8 cellular contexts compared by ENCODE assay signal in the genomic region with DNA sequence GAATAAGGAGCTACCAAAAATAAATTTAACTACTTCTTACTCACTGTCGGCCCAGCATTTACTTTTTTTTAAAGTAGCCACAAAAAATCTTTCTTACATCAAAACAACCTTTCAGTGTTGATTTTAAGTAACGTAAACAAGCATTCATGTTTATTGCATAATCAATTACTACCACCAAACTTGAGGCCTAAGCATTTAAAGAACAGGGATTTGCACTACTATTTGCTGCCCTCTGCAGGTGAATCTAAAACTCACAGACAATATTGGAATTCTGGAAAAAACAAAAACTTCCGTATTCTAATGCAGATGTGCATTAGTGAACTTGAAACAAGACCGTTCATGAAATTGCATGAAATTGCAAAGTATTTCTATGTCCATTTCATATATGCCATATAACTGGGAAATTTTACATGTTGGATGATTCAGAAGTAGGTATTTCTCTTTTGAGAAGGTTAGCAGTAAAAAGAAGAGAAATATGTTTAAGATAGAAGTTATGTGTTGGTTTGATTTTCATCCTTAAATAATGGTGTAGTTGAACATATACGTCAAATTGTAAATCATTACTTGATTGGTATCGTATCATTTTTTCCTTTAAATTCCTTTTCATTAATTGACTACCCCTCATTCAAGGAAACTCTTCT. TPM values are rescaled to one million over a fixed set of nuclear protein-coding genes. Genes with fewer than 3 reads are reported as not detected.
DNase-seq lines count a peak whose midpoint lies in the region; ATAC-seq and TF ChIP-seq lines count a peak whose summit lies in the region.

No MANE protein-coding gene starts in this region.

- no peaks in the 10 kb centered on the region for H3K4me1 ChIP-seq in PC-9 (replicated peaks; ENCODE audit: insufficient read depth)
- no peaks in the 10 kb centered on the region for H3K4me1 ChIP-seq in neuronal stem cell (ENCODE audit: control insufficient read depth in 2 of 2, insufficient read depth in 1 of 2, low read depth in 1 of 2, low read length in 2 of 2)

- POLR2A ChIA-PET in PC-9 (lab: Charles Lee; ENCODE audit: unreplicated experiment): no interaction called here

- H2AK5ac ChIP-seq in neuronal stem cell (ENCODE audit: low read depth, low read length): no peak overlapping the region

- no peaks in the 10 kb centered on the region for H3K9me3 Mint-ChIP-seq in stimulated activated memory B cell treated with anti-CD40 and anti-IgM and Interleukin-4, amounts not matched to agents 10 μg/mL and 1 μg/mL and 100 μg/mL, for 72 hours

- DNase-seq in NCI-H446 (lab: John Stamatoyannopoulos, UW): peak; percentile 8 to 52
- no peak for DNase-seq in NCI-H446 treated with DMSO at 0.1 percent for 48 hours (lab: John Stamatoyannopoulos, UW)
- DNase-seq in HFF-Myc (ENCODE audit: extremely low read depth, low read depth): peak; percentile 25
- DNase-seq in PC-9: peak in 1 of 2 experiments; percentile 45
- peak; percentile 5 for DNase-seq in epithelial cell of prostate (ENCODE audit: low read depth, low spot score)
- DNase-seq in neuronal stem cell (ENCODE audit: low spot score): peak; percentile 41
- DNase-seq in activated effector memory CD4-positive, alpha-beta T cell treated with anti-CD3 and anti-CD28 coated beads, Interleukin-2, amount 50 U/mL, for 16 hours: no peak

- no peak overlapping the region for H4K91ac ChIP-seq in neuronal stem cell (ENCODE audit: low read depth, low read length, poor library complexity)

- no peaks in the 10 kb centered on the region for H3K27me3 ChIP-seq in PC-9 (ENCODE audit: insufficient read depth, low read depth)
- no peaks in the 10 kb centered on the region for H3K27me3 ChIP-seq in neuronal stem cell (ENCODE audit: control insufficient read depth in 3 of 3, insufficient read depth in 3 of 3, low read depth in 1 of 3, low read length in 3 of 3)

- no peak overlapping the region for H3K14ac ChIP-seq in neuronal stem cell (ENCODE audit: low read length)

- no peak overlapping the region for H2BK15ac ChIP-seq in neuronal stem cell (ENCODE audit: low read length)

- no peak overlapping the region for H2BK120ac ChIP-seq in neuronal stem cell (ENCODE audit: low read depth, low read length)

- TF ChIP-seq CTCF in HFF-Myc (IDR thresholded peaks at IDR 0.05; ENCODE audit: low read depth, low read length, missing control alignments) (peak; percentile 61), PC-9 (conservative IDR thresholded peaks at IDR 0.05) (peak; percentile 90)

- no peak overlapping the region for H3K27ac Mint-ChIP-seq in stimulated activated memory B cell treated with anti-CD40 and anti-IgM and Interleukin-4, amounts not matched to agents 10 μg/mL and 1 μg/mL and 100 μg/mL, for 72 hours

- intact Hi-C loops in PC-9 (cut with micrococcal nuclease; ENCODE audit: unreplicated experiment): loop anchor here (1.0 to 10.0 kb wide), 6 partner anchors 110 to 918 kb away; no protein-coding TSS in a partner anchor

- H3K36me3 ChIP-seq in PC-9 (ENCODE audit: low read depth): no peaks in the 10 kb centered on the region
- no peaks in the 10 kb centered on the region for H3K36me3 ChIP-seq in neuronal stem cell (replicated peaks in 1 of 2; ENCODE audit: control insufficient read depth in 2 of 2, insufficient read depth in 2 of 2, low read length in 2 of 2)

- H2BK12ac ChIP-seq in neuronal stem cell (ENCODE audit: low read length): no peak overlapping the region

- H3K27ac ChIP-seq in PC-9: no peak overlapping the region
- H3K27ac ChIP-seq in epithelial cell of prostate: no peak overlapping the region
- H3K27ac ChIP-seq in neuronal stem cell (replicated peaks; ENCODE audit: low read length): no peak overlapping the region

- H3K23ac ChIP-seq in neuronal stem cell (ENCODE audit: low read depth, low read length, poor library complexity): no peak overlapping the region

- ATAC-seq in stimulated activated memory B cell treated with anti-CD40 and anti-IgM and Interleukin-4, amounts not matched to agents 10 μg/mL and 1 μg/mL and 100 μg/mL, for 72 hours: no peak

- H2BK5ac ChIP-seq in neuronal stem cell (ENCODE audit: low read length): no peak overlapping the region

- H3K9me3 ChIP-seq in PC-9 (ENCODE audit: insufficient read depth, low read depth) (no peaks in the 10 kb centered on the region), neuronal stem cell (replicated peaks in 1 of 2; ENCODE audit: control insufficient read depth in 2 of 2, insufficient read depth in 1 of 2, low read depth in 1 of 2, low read length in 2 of 2) (no peaks in the 10 kb centered on the region)

- H3K79me1 ChIP-seq in neuronal stem cell (ENCODE audit: low read depth, low read length): no peaks in the 10 kb centered on the region

- no peak overlapping the region for H3K4me2 ChIP-seq in PC-9
- no peak overlapping the region for H3K4me2 ChIP-seq in neuronal stem cell (ENCODE audit: insufficient read depth, low read length, poor library complexity, severe bottlenecking)

- H3K27me3 Mint-ChIP-seq in stimulated activated memory B cell treated with anti-CD40 and anti-IgM and Interleukin-4, amounts not matched to agents 10 μg/mL and 1 μg/mL and 100 μg/mL, for 72 hours: no peaks in the 10 kb centered on the region

- H3K4me3 Mint-ChIP-seq in stimulated activated memory B cell treated with anti-CD40 and anti-IgM and Interleukin-4, amounts not matched to agents 10 μg/mL and 1 μg/mL and 100 μg/mL, for 72 hours: no peak overlapping the region

- no peak overlapping the region for H3K18ac ChIP-seq in neuronal stem cell (ENCODE audit: low read length)

- peaks cover 16% of the 10 kb centered on the region for H3K4me1 Mint-ChIP-seq in stimulated activated memory B cell treated with anti-CD40 and anti-IgM and Interleukin-4, amounts not matched to agents 10 μg/mL and 1 μg/mL and 100 μg/mL, for 72 hours

- no peak overlapping the region for H4K8ac ChIP-seq in neuronal stem cell (ENCODE audit: low read depth, low read length)

- H2AFZ ChIP-seq in PC-9 (peak overlapping the region; percentile 61; the same call in 1 of the 2 replicates), neuronal stem cell (ENCODE audit: low read length) (no peak overlapping the region)

- no CpG with 5 or more reads among the region's 6 CpGs for WGBS in neuronal stem cell (ENCODE audit: extremely low coverage in 2 of 2, insufficient read length in 2 of 2, insufficient replicate concordance in 1 of 2), 2 donors

- BruUV-seq in PC-9 (replicated peaks; lab: Mats Ljungman, UMichigan): no TSS peak

- CTCF ChIA-PET in PC-9 (lab: Charles Lee): no interaction called here

- H3K79me2 ChIP-seq in PC-9 (ENCODE audit: low read depth): no peaks in the 10 kb centered on the region

- H4K20me1 ChIP-seq in PC-9 (ENCODE audit: insufficient read depth): no peaks in the 10 kb centered on the region; the same call in 1 of the 2 replicates

- no peaks in the 10 kb centered on the region for H3F3A ChIP-seq in PC-9 (ENCODE audit: insufficient read depth, low read depth)

- no peaks in the 10 kb centered on the region for H3K9me2 ChIP-seq in PC-9 (ENCODE audit: insufficient read depth)

- no peak overlapping the region for H3K4ac ChIP-seq in neuronal stem cell (ENCODE audit: low read length)

- no peak overlapping the region for H3K9ac ChIP-seq in neuronal stem cell (ENCODE audit: low read depth, low read length, poor library complexity)

- no peaks in the 10 kb centered on the region for H3K36me3 Mint-ChIP-seq in stimulated activated memory B cell treated with anti-CD40 and anti-IgM and Interleukin-4, amounts not matched to agents 10 μg/mL and 1 μg/mL and 100 μg/mL, for 72 hours

- H3K4me3 ChIP-seq in HFF-Myc (replicated peaks; ENCODE audit: low read depth, low read length) (no peak overlapping the region), PC-9 (no peak overlapping the region), neuronal stem cell (ENCODE audit: low read length in 2 of 2) (no peak overlapping the region)

RNA-seq across cellular contexts. Expression of a gene that starts 55.6 kb away (rescaled TPM):
- 35.9 and 47.5 TPM in 2 replicates for total RNA-seq in PC-9 (2021)
- polyA plus RNA-seq in neuronal stem cell (2013, experiment 1 of 2): 70.9 TPM
- 70.8 TPM for polyA plus RNA-seq in neuronal stem cell (2013, experiment 2 of 2)

RNA-seq across cellular contexts. Expression of a gene that starts 55.8 kb away (rescaled TPM):
- 7.2 and 9.6 TPM in 2 replicates for total RNA-seq in PC-9 (2021)
- 4.7 TPM for polyA plus RNA-seq in neuronal stem cell (2013, experiment 1 of 2)
- 5.0 TPM for polyA plus RNA-seq in neuronal stem cell (2013, experiment 2 of 2)

Comparison
In these comparisons a context has a peak if more than half of its experiments do, and no peak if none do; other contexts are left out.
1. DNase-seq: peak in NCI-H446 (2 of 2), HFF-Myc (single experiment), epithelial cell of prostate (single experiment) and neuronal stem cell (single experiment); none in NCI-H446 treated with DMSO at 0.1 percent for 48 hours (single experiment) and activated effector memory CD4-positive, alpha-beta T cell treated with anti-CD3 and anti-CD28 coated beads, Interleukin-2, amount 50 U/mL, for 16 hours (single experiment).